ENCODE assay signal across 1 cellular context in genomic region chr3:53354945-53355498, GRCh38.
TF ChIP-seq lines count a peak whose summit lies in the region.

No MANE protein-coding gene starts in this region.

TF ChIP-seq in K562, 482 proteins besides CTCF, POLR2A, EP300 and RAD21 (continued from another document and continues in another):
- TF ChIP-seq CHD7 (IDR thresholded peaks at IDR 0.05; ENCODE audit: low read depth, low read length) (no peak), MAFG (tag; conservative IDR thresholded peaks at IDR 0.05) (peak; percentile 40; the same call in 1 of the 2 replicates), GATAD2A (IDR thresholded peaks at IDR 0.05) (peak; percentile 91), SMAD2 (IDR thresholded peaks at IDR 0.05; ENCODE audit: low read depth, low read length) (no peak), ZNF707 (CRISPR knock-in tag; conservative IDR thresholded peaks at IDR 0.05) (peak; percentile 79), ETS2 (tag; IDR thresholded peaks at IDR 0.05; ENCODE audit: borderline replicate concordance, poor library complexity, severe bottlenecking) (peak; percentile 54), NFXL1 (CRISPR knock-in tag; IDR thresholded peaks at IDR 0.05) (peak; percentile 94), ILK (tag; IDR thresholded peaks at IDR 0.05; ENCODE audit: borderline replicate concordance, low read depth) (peak; percentile 95), ZFX (CRISPR knock-in tag; IDR thresholded peaks at IDR 0.05) (no peak), ARID1B (IDR thresholded peaks at IDR 0.05) (peak; percentile 87), XRCC3 (IDR thresholded peaks at IDR 0.05) (no peak), ZNF695 (CRISPR knock-in tag; IDR thresholded peaks at IDR 0.05) (peak; percentile 96), MTF1 (CRISPR knock-in tag; IDR thresholded peaks at IDR 0.05; ENCODE audit: borderline replicate concordance) (peak; percentile 94), BCL6 (CRISPR knock-in tag; IDR thresholded peaks at IDR 0.05) (peak; percentile 92), SMARCA4 (IDR thresholded peaks at IDR 0.05) (peak; percentile 83), HIVEP1 (CRISPR knock-in tag; IDR thresholded peaks at IDR 0.05) (peak; percentile 94), HEY1 (CRISPR knock-in tag; IDR thresholded peaks at IDR 0.05; ENCODE audit: borderline replicate concordance) (0 out of 2 replicates have a peak, but pooled peaks have one; percentile 61), ZNF75A (CRISPR knock-in tag; IDR thresholded peaks at IDR 0.05) (peak; percentile 71; the same call in 1 of the 2 replicates), PREB (CRISPR knock-in tag; IDR thresholded peaks at IDR 0.05) (no peak), PPARD (CRISPR knock-in tag; IDR thresholded peaks at IDR 0.05) (peak; percentile 81; the same call in 1 of the 2 replicates), ID3 (CRISPR knock-in tag; IDR thresholded peaks at IDR 0.05) (peak; percentile 87; the same call in 1 of the 2 replicates), ID3 (tag; IDR thresholded peaks at IDR 0.05) (peak; percentile 100), NUFIP1 (IDR thresholded peaks at IDR 0.05; ENCODE audit: partially characterized antibody) (peak; percentile 87), PYGO2 (tag; IDR thresholded peaks at IDR 0.05) (peak; percentile 92), VEZF1 (CRISPR knock-in tag; IDR thresholded peaks at IDR 0.05) (peak; percentile 29; the same call in 1 of the 2 replicates), ZNF395 (CRISPR knock-in tag; IDR thresholded peaks at IDR 0.05) (peak; percentile 98), ZNF584 (CRISPR knock-in tag; IDR thresholded peaks at IDR 0.05; ENCODE audit: low read depth) (peak; percentile 98), ZNF785 (CRISPR knock-in tag; IDR thresholded peaks at IDR 0.05) (peak; percentile 71), STAT5B (CRISPR knock-in tag; IDR thresholded peaks at IDR 0.05) (peak; percentile 81), SP1 (CRISPR knock-in tag; IDR thresholded peaks at IDR 0.05) (no peak), IFI16 (CRISPR knock-in tag; IDR thresholded peaks at IDR 0.05) (peak; percentile 95)
- TF ChIP-seq, protein P1, sequence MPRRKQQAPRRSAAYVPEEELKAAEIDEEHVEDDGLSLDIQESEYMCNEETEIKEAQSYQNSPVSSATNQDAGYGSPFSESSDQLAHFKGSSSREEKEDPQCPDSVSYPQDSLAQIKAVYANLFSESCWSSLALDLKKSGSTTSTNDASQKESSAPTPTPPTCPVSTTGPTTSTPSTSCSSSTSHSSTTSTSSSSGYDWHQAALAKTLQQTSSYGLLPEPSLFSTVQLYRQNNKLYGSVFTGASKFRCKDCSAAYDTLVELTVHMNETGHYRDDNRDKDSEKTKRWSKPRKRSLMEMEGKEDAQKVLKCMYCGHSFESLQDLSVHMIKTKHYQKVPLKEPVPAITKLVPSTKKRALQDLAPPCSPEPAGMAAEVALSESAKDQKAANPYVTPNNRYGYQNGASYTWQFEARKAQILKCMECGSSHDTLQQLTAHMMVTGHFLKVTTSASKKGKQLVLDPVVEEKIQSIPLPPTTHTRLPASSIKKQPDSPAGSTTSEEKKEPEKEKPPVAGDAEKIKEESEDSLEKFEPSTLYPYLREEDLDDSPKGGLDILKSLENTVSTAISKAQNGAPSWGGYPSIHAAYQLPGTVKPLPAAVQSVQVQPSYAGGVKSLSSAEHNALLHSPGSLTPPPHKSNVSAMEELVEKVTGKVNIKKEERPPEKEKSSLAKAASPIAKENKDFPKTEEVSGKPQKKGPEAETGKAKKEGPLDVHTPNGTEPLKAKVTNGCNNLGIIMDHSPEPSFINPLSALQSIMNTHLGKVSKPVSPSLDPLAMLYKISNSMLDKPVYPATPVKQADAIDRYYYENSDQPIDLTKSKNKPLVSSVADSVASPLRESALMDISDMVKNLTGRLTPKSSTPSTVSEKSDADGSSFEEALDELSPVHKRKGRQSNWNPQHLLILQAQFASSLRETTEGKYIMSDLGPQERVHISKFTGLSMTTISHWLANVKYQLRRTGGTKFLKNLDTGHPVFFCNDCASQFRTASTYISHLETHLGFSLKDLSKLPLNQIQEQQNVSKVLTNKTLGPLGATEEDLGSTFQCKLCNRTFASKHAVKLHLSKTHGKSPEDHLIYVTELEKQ (CRISPR knock-in tag; IDR thresholded peaks at IDR 0.05), result peak; percentile 96
- TF ChIP-seq, protein P2, sequence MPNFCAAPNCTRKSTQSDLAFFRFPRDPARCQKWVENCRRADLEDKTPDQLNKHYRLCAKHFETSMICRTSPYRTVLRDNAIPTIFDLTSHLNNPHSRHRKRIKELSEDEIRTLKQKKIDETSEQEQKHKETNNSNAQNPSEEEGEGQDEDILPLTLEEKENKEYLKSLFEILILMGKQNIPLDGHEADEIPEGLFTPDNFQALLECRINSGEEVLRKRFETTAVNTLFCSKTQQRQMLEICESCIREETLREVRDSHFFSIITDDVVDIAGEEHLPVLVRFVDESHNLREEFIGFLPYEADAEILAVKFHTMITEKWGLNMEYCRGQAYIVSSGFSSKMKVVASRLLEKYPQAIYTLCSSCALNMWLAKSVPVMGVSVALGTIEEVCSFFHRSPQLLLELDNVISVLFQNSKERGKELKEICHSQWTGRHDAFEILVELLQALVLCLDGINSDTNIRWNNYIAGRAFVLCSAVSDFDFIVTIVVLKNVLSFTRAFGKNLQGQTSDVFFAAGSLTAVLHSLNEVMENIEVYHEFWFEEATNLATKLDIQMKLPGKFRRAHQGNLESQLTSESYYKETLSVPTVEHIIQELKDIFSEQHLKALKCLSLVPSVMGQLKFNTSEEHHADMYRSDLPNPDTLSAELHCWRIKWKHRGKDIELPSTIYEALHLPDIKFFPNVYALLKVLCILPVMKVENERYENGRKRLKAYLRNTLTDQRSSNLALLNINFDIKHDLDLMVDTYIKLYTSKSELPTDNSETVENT (CRISPR knock-in tag; IDR thresholded peaks at IDR 0.05), result no peak
- TF ChIP-seq, protein P3, sequence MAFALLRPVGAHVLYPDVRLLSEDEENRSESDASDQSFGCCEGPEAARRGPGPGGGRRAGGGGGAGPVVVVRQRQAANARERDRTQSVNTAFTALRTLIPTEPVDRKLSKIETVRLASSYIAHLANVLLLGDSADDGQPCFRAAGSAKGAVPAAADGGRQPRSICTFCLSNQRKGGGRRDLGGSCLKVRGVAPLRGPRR (CRISPR knock-in tag; IDR thresholded peaks at IDR 0.05), result peak; percentile 94; the same call in 1 of the 2 replicates
